16 cellular contexts compared by ENCODE assay signal in genomic region chr1:7886346-7886745, GRCh38. TPM values are rescaled to one million over a fixed set of nuclear protein-coding genes. Genes with fewer than 3 reads are reported as not detected.
DNase-seq lines count a peak whose midpoint lies in the region; ATAC-seq and TF ChIP-seq lines count a peak whose summit lies in the region.
"Had no signal": no experiment of that assay in that cellular context is flagged by ENCODE, and none has a peak within 500 bp of the region (broad histone marks: within the 10 kb centered on the region; RNA-seq: fewer than 3 reads in every experiment).

No MANE protein-coding gene starts in this region.

- no peaks in the 10 kb centered on the region for H3K9me3 Mint-ChIP-seq in activated T-cell treated with anti-CD3 and anti-CD28 coated beads, Interleukin-2, amount 50 U/mL, for 24 hours
- H3K9me3 Mint-ChIP-seq: activated T-helper 2 cell treated with anti-CD3 and anti-CD28 coated beads, Interferon-gamma antibody, Interleukin-2, Interleukin-4, amounts not matched to agents 10 μg/mL and 5 μg/mL and 100 μg/mL, durations not matched to agents 14 hours and 24 hours and 36 hours; mesothelial cell of epicardium had no signal

- TF ChIP-seq CTCF in AG10803 (conservative IDR thresholded peaks at IDR 0.05; ENCODE audit: low read length) (no peak), mucosa of descending colon (IDR thresholded peaks at IDR 0.05) (no peak)

- H3K36me3 ChIP-seq in mucosa of descending colon (ENCODE audit: low read depth) = no peaks in the 10 kb centered on the region
- H3K36me3 ChIP-seq: HAP-1, heart left ventricle had no signal

- DNase-seq in AG10803 (ENCODE audit: low read depth) (peak; percentile 40), M059J (ENCODE audit: low read depth) (peak; percentile 81), SIG-M5 (lab: John Stamatoyannopoulos, UW) (peak; percentile 21), globus pallidus (ENCODE audit: low spot score) (peak; percentile 24), mucosa of descending colon (no peak), activated T-cell treated with anti-CD3 and anti-CD28 coated beads for 4 hours (no peak)
- no peak for DNase-seq in activated T-cell treated with anti-CD3 and anti-CD28 coated beads, Interleukin-2, amount 50 U/mL, for 24 hours
- DNase-seq: activated B cell treated with CpG ODN at 0.5 μM for 24 hours; heart left ventricle; Right ventricle myocardium superior; stimulated activated CD8-positive, alpha-beta memory T cell treated with anti-CD3 and anti-CD28 coated beads, Interleukin-4, amount 100 ng/mL, for 48 hours had no signal

- H3K4me3 Mint-ChIP-seq in activated T-cell treated with anti-CD3 and anti-CD28 coated beads, Interleukin-2, amount 50 U/mL, for 24 hours = no peak overlapping the region
- H3K4me3 Mint-ChIP-seq: activated B cell treated with CpG ODN at 0.5 μM for 24 hours, mesothelial cell of epicardium had no signal

- no peaks in the 10 kb centered on the region for H3K9me3 ChIP-seq in mucosa of descending colon
- H3K9me3 ChIP-seq: HAP-1, heart left ventricle had no signal

- peaks cover 2% of the 10 kb centered on the region for H3K4me1 Mint-ChIP-seq in activated T-cell treated with anti-CD3 and anti-CD28 coated beads, Interleukin-2, amount 50 U/mL, for 24 hours (ENCODE audit: low read depth)
- H3K4me1 Mint-ChIP-seq: activated B cell treated with CpG ODN at 0.5 μM for 24 hours, mesothelial cell of epicardium had no signal

- intact Hi-C loops in mucosa of descending colon (cut with DNase I, micrococcal nuclease) = no loop called here

- H3K4me3 ChIP-seq in AG10803 (ENCODE audit: low read length) = peak overlapping the region; percentile 27; the same call in 1 of the 2 replicates
- no peak overlapping the region for H3K4me3 ChIP-seq in mucosa of descending colon
- H3K4me3 ChIP-seq: HAP-1 had no signal

- no peaks in the 10 kb centered on the region for H3K4me1 ChIP-seq in mucosa of descending colon (ENCODE audit: low read depth)
- H3K4me1 ChIP-seq: HAP-1, heart left ventricle had no signal

- no peak overlapping the region for H3K27ac Mint-ChIP-seq in activated T-cell treated with anti-CD3 and anti-CD28 coated beads, Interleukin-2, amount 50 U/mL, for 24 hours
- H3K27ac Mint-ChIP-seq: activated B cell treated with CpG ODN at 0.5 μM for 24 hours; activated T-helper 2 cell treated with anti-CD3 and anti-CD28 coated beads, Interferon-gamma antibody, Interleukin-2, Interleukin-4, amounts not matched to agents 10 μg/mL and 5 μg/mL and 100 μg/mL, durations not matched to agents 14 hours and 24 hours and 36 hours; mesothelial cell of epicardium had no signal

- no peaks in the 10 kb centered on the region for H3K36me3 Mint-ChIP-seq in activated T-cell treated with anti-CD3 and anti-CD28 coated beads, Interleukin-2, amount 50 U/mL, for 24 hours (ENCODE audit: low read depth)
- H3K36me3 Mint-ChIP-seq: mesothelial cell of epicardium had no signal

- ATAC-seq in mucosa of descending colon (no peak), HG02852 (IDR thresholded peaks at IDR 0.05; ENCODE audit: unreplicated experiment) (no peak)
- ATAC-seq: heart left ventricle had no signal

- peaks cover 40% of the 10 kb centered on the region for H3K27me3 Mint-ChIP-seq in activated T-cell treated with anti-CD3 and anti-CD28 coated beads, Interleukin-2, amount 50 U/mL, for 24 hours

RNA-seq across cellular contexts. Expression of gene UTS2, which starts 33.5 kb away (rescaled TPM):
- total RNA-seq in M059J (2014; rRNA removed; shearing (Covaris generic)) = 0.05 TPM in 1 of 2 replicates, not detected in the other
- total RNA-seq in mucosa of descending colon = under 1 TPM in 1 of 3 donors, not detected in 2; 0.17 TPM
- total RNA-seq: activated T-helper 2 cell treated with anti-CD3 and anti-CD28 coated beads, Interferon-gamma antibody, Interleukin-2, Interleukin-4, amounts not matched to agents 10 μg/mL and 5 μg/mL and 100 μg/mL, durations not matched to agents 14 hours and 24 hours and 36 hours; mesothelial cell of epicardium; Right ventricle myocardium superior; skeletal muscle tissue had no signal

RNA-seq across cellular contexts. Expression of gene TNFRSF9, which starts 54.3 kb away (rescaled TPM):
- total RNA-seq in M059J (2014; rRNA removed; shearing (Covaris generic)) = 10.5 and 11.0 TPM in 2 replicates
- total RNA-seq in mucosa of descending colon = under 1 TPM; 0.19 to 0.51 (median 0.35) TPM
- total RNA-seq: Right ventricle myocardium superior had no signal

Comparison
In these comparisons a context has a peak if more than half of its experiments do, and no peak if none do; other contexts are left out.
1. DNase-seq: peak in AG10803 (single experiment), M059J (single experiment), SIG-M5 (single experiment) and globus pallidus (single experiment); none in mucosa of descending colon (0 of 3), activated T-cell treated with anti-CD3 and anti-CD28 coated beads for 4 hours (single experiment) and activated T-cell treated with anti-CD3 and anti-CD28 coated beads, Interleukin-2, amount 50 U/mL, for 24 hours (single experiment).